8 cellular contexts compared by ENCODE assay signal in genomic region chr16:2474877-2475412, GRCh38. TPM values are rescaled to one million over a fixed set of nuclear protein-coding genes. Genes with fewer than 3 reads are reported as not detected.
A peak's percentile ranks its signal among the peaks of the same experiment; 100 is the strongest.
DNase-seq lines count a peak whose midpoint lies in the region; ATAC-seq and TF ChIP-seq lines count a peak whose summit lies in the region.

Gene TBC1D24 (plus strand): TSS chr16:2475127. CDS start chr16:2496149, 21,022 bp downstream.

- TF ChIP-seq CTCF in Calu3 (IDR thresholded peaks at IDR 0.05; ENCODE audit: unreplicated experiment) (no peak), SK-N-SH (IDR thresholded peaks at IDR 0.05) (no peak)

- peak within 1 kb of the TSS; percentile 65 for H3K9ac ChIP-seq in SK-N-SH
- peak within 1 kb of the TSS; percentile 16 to 86 (median 72) for H3K9ac ChIP-seq in subcutaneous abdominal adipose tissue (ENCODE audit: low read length in 5 of 5)

- no peaks in the 10 kb centered on the region for H3K9me3 Mint-ChIP-seq in Calu3 (ENCODE audit: low read depth, unreplicated experiment)
- no peaks in the 10 kb centered on the region for H3K9me3 Mint-ChIP-seq in activated naive CD4-positive, alpha-beta T cell treated with anti-CD3 and anti-CD28 coated beads, Interleukin-2, amount 50 U/mL, for 24 hours

- H3K4me1 Mint-ChIP-seq in Calu3 (ENCODE audit: low read depth, unreplicated experiment) = peaks cover 31% of the 10 kb centered on the region
- H3K4me1 Mint-ChIP-seq in activated naive CD4-positive, alpha-beta T cell treated with anti-CD3 and anti-CD28 coated beads, Interleukin-2, amount 50 U/mL, for 24 hours = peaks cover 17% of the 10 kb centered on the region

- H3K9me3 ChIP-seq in KOPT-K1 (ENCODE audit: insufficient read depth, low read length, poor library complexity, severe bottlenecking) = no peaks in the 10 kb centered on the region
- no peaks in the 10 kb centered on the region for H3K9me3 ChIP-seq in SK-N-SH
- no peaks in the 10 kb centered on the region for H3K9me3 ChIP-seq in subcutaneous abdominal adipose tissue (ENCODE audit: control insufficient read depth in 5 of 5, low read length in 5 of 5)

- peak within 1 kb of the TSS; percentile 79 to 89 for H3K4me3 ChIP-seq in SK-N-SH (ENCODE audit: low read depth in 2 of 2, low read length in 1 of 2)
- H3K4me3 ChIP-seq in subcutaneous abdominal adipose tissue (ENCODE audit: low read depth in 1 of 5, low read length in 5 of 5) = peak within 1 kb of the TSS; percentile 44 to 77 (median 71)

- H2AFZ ChIP-seq in SK-N-SH (ENCODE audit: low read depth) = peak within 1 kb of the TSS; percentile 82

- no peaks in the 10 kb centered on the region for H3K36me3 ChIP-seq in KOPT-K1 (ENCODE audit: insufficient read depth, low read length)
- H3K36me3 ChIP-seq in SK-N-SH (replicated peaks in 1 of 2; ENCODE audit: control insufficient read depth in 1 of 2, insufficient read depth in 2 of 2, low read length in 1 of 2) = no peaks in the 10 kb centered on the region
- peaks cover 0 to 3% (median 0%) of the 10 kb centered on the region in 5 donors for H3K36me3 ChIP-seq in subcutaneous abdominal adipose tissue (ENCODE audit: control insufficient read depth in 5 of 5, insufficient read depth in 5 of 5, low read length in 5 of 5)

- peak within 1 kb of the TSS; percentile 36 for H3K27ac Mint-ChIP-seq in Calu3 (ENCODE audit: unreplicated experiment)
- H3K27ac Mint-ChIP-seq in activated naive CD4-positive, alpha-beta T cell treated with anti-CD3 and anti-CD28 coated beads, Interleukin-2, amount 50 U/mL, for 24 hours = no peak within 1 kb of the TSS

- H3K4me3 Mint-ChIP-seq in Calu3 (ENCODE audit: low read depth, unreplicated experiment) = peak within 1 kb of the TSS; percentile 79
- H3K4me3 Mint-ChIP-seq in activated naive CD4-positive, alpha-beta T cell treated with anti-CD3 and anti-CD28 coated beads, Interleukin-2, amount 50 U/mL, for 24 hours = peak within 1 kb of the TSS; percentile 77

- no peaks in the 10 kb centered on the region for H3K27me3 ChIP-seq in SK-N-SH (ENCODE audit: insufficient read depth)
- peaks cover 0 to 24% (median 15%) of the 10 kb centered on the region in 5 donors for H3K27me3 ChIP-seq in subcutaneous abdominal adipose tissue (ENCODE audit: control insufficient read depth in 5 of 5, insufficient read depth in 4 of 5, low read length in 5 of 5)

- no peaks in the 10 kb centered on the region for H4K20me1 ChIP-seq in SK-N-SH (ENCODE audit: insufficient read depth)

- peaks cover 18% of the 10 kb centered on the region for H3K79me2 ChIP-seq in SK-N-SH (ENCODE audit: insufficient read depth)

- intact Hi-C loops in Calu3 (cut with micrococcal nuclease; ENCODE audit: unreplicated experiment) = no loop called here

- no peak for TF ChIP-seq RAD21 in SK-N-SH (IDR thresholded peaks at IDR 0.05; ENCODE audit: low read length)

- BruUV-seq in Calu3 (replicated peaks; lab: Mats Ljungman, UMichigan) = no TSS peak

- peaks cover 13% of the 10 kb centered on the region for H3F3A ChIP-seq in SK-N-SH (replicated peaks; ENCODE audit: insufficient read depth)

- no peak for TF ChIP-seq EP300 in SK-N-SH (IDR thresholded peaks at IDR 0.05; ENCODE audit: borderline replicate concordance in 1 of 2, low read depth in 1 of 2, low read length in 1 of 2)

- peaks cover 0 to 55% of the 10 kb centered on the region in 2 experiments; a peak in 3 of 4 replicates for H3K4me1 ChIP-seq in SK-N-SH (ENCODE audit: control insufficient read depth in 1 of 2, insufficient read depth in 2 of 2, low read depth in 1 of 2, low read length in 1 of 2)
- H3K4me1 ChIP-seq in subcutaneous abdominal adipose tissue (ENCODE audit: control insufficient read depth in 5 of 5, insufficient read depth in 5 of 5, low read length in 5 of 5) = peaks cover 3 to 49% (median 43%) of the 10 kb centered on the region in 5 donors

- peak within 1 kb of the TSS; percentile 100 for H3K4me2 ChIP-seq in SK-N-SH

- H3K9me2 ChIP-seq in SK-N-SH = no peaks in the 10 kb centered on the region

- H3K27ac ChIP-seq in KOPT-K1 (ENCODE audit: low read depth, low read length, poor library complexity, severe bottlenecking) (peak within 1 kb of the TSS; percentile 62), SK-N-SH (ENCODE audit: low read depth in 2 of 2, low read length in 1 of 2) (peak within 1 kb of the TSS; percentile 38 to 89; a peak in 3 of 4 replicates), subcutaneous abdominal adipose tissue (ENCODE audit: low read depth, low read length) (peak within 1 kb of the TSS; percentile 79)

- POLR2A ChIA-PET in SK-N-SH (lab: Yijun Ruan, JAX) = interaction anchor here (1.0 to 1.4 kb wide), 3 partner anchors 8 to 45 kb away, joined by 4 to 6 read pairs (median 5); no protein-coding TSS in a partner anchor

- DNase-seq in Calu3 = peak; percentile 95
- DNase-seq in SK-N-SH = peak; percentile 100
- DNase-seq in globus pallidus (ENCODE audit: low spot score) = peak; percentile 87
- DNase-seq in nucleus accumbens (lab: John Stamatoyannopoulos, UW) = peak in 53 of 56 donors; percentile 36 to 90 (median 76)

- peaks cover 30% of the 10 kb centered on the region for H3K27me3 Mint-ChIP-seq in Calu3 (ENCODE audit: unreplicated experiment)
- H3K27me3 Mint-ChIP-seq in activated naive CD4-positive, alpha-beta T cell treated with anti-CD3 and anti-CD28 coated beads, Interleukin-2, amount 50 U/mL, for 24 hours = peaks cover 13% of the 10 kb centered on the region

- H3K36me3 Mint-ChIP-seq in Calu3 (ENCODE audit: insufficient read depth, unreplicated experiment) = peaks cover 32% of the 10 kb centered on the region
- H3K36me3 Mint-ChIP-seq in activated naive CD4-positive, alpha-beta T cell treated with anti-CD3 and anti-CD28 coated beads, Interleukin-2, amount 50 U/mL, for 24 hours = no peaks in the 10 kb centered on the region

- WGBS in SK-N-SH (ENCODE audit: low lambda C conversion rate) = 0% methylated on average over 7 of the region's 77 CpGs

- CTCF ChIA-PET in Calu3 (lab: Charles Lee) (no interaction called here), SK-N-SH (lab: Yijun Ruan, JAX) (interaction anchor here (0.8 to 2.4 kb wide), 10 partner anchors 9 to 51 kb away, joined by 3 to 11 read pairs (median 4); partner anchors contain the start of gene TEDC2)

- peak; percentile 47 for ATAC-seq in GM21390 (IDR thresholded peaks at IDR 0.05; ENCODE audit: unreplicated experiment)

TF ChIP-seq in SK-N-SH, 30 proteins besides CTCF, POLR2A, EP300 and RAD21 (continues in another document):
- TF ChIP-seq FOSL2 (IDR thresholded peaks at IDR 0.05; ENCODE audit: borderline replicate concordance, low read depth) (no peak), MXI1 (IDR thresholded peaks at IDR 0.05; ENCODE audit: low read depth, low read length) (peak; percentile 57), REST (IDR thresholded peaks at IDR 0.05; ENCODE audit: low read depth, low read length) (no peak), TAF1 (IDR thresholded peaks at IDR 0.05; ENCODE audit: borderline replicate concordance, low read depth, low read length) (no peak), NFIC (IDR thresholded peaks at IDR 0.05; ENCODE audit: borderline replicate concordance) (no peak), POLR2AphosphoS5 (IDR thresholded peaks at IDR 0.05; ENCODE audit: low read depth, low read length) (peak; percentile 37; the same call in 1 of the 2 replicates), MAX (IDR thresholded peaks at IDR 0.05; ENCODE audit: low read depth) (no peak), TCF12 (IDR thresholded peaks at IDR 0.05) (no peak), RCOR1 (IDR thresholded peaks at IDR 0.05; ENCODE audit: low read length) (no peak), RFX5 (IDR thresholded peaks at IDR 0.05; ENCODE audit: low read length) (no peak), FOXJ3 (CRISPR knock-in tag; IDR thresholded peaks at IDR 0.05) (no peak), GABPA (IDR thresholded peaks at IDR 0.05; ENCODE audit: low read depth) (no peak; the same call in 1 of the 2 replicates), ELF1 (IDR thresholded peaks at IDR 0.05) (no peak), IRF3 (IDR thresholded peaks at IDR 0.05; ENCODE audit: low read depth, low read length) (no peak)

RNA-seq across cellular contexts. Expression of gene TBC1D24, which starts in this region (rescaled TPM):
- 31.3 and 33.3 TPM in 2 replicates for total RNA-seq in Calu3 (2022)
- polyA plus RNA-seq in SK-N-SH (2012; rRNA removed) = 5.6 and 6.7 TPM in 2 replicates
- polyA plus RNA-seq in SK-N-SH (2012; cell fraction: cytosol; rRNA removed) = 2.7 and 3.9 TPM in 2 replicates
- polyA plus RNA-seq in SK-N-SH (2012; cell fraction: nucleus; rRNA removed) = 18.3 and 20.6 TPM in 2 replicates

Comparison
In these comparisons a context has a peak if more than half of its experiments do, and no peak if none do; other contexts are left out.
1. Peak in every context shown above with its lines: DNase-seq, ATAC-seq, H3K4me3 ChIP-seq and H3K27ac ChIP-seq.